Comparison of ENCODE assay signal across 1 cellular context in genomic region chr11:1149545-1149944, GRCh38.
TF ChIP-seq lines count a peak whose summit lies in the region.

No MANE protein-coding gene starts in this region.

TF ChIP-seq in IMR-90, 13 proteins besides CTCF, POLR2A, EP300 and RAD21 (continued from another document):
- TF ChIP-seq ELK1 (IDR thresholded peaks at IDR 0.05; ENCODE audit: borderline replicate concordance, low read depth, low read length) (no peak), NFE2L2 (IDR thresholded peaks at IDR 0.05; ENCODE audit: low read depth, low read length) (no peak), MXI1 (IDR thresholded peaks at IDR 0.05; ENCODE audit: borderline replicate concordance, low read depth, low read length) (no peak), CHD1 (IDR thresholded peaks at IDR 0.05; ENCODE audit: low read depth, low read length) (no peak), RFX5 (IDR thresholded peaks at IDR 0.05; ENCODE audit: low read depth, low read length) (no peak), CEBPB (IDR thresholded peaks at IDR 0.05; ENCODE audit: low read depth, low read length) (no peak), USF2 (IDR thresholded peaks at IDR 0.05; ENCODE audit: low read depth, low read length) (no peak), RCOR1 (IDR thresholded peaks at IDR 0.05; ENCODE audit: insufficient replicate concordance, low read length) (no peak), MAZ (IDR thresholded peaks at IDR 0.05; ENCODE audit: borderline replicate concordance, low read depth, low read length) (no peak), SMC3 (IDR thresholded peaks at IDR 0.05; ENCODE audit: low read depth, low read length) (no peak), BHLHE40 (IDR thresholded peaks at IDR 0.05; ENCODE audit: low read depth, low read length) (no peak), FOS (IDR thresholded peaks at IDR 0.05; ENCODE audit: low read depth, low read length) (no peak)
